ENCODE assay signal across 20 cellular contexts in genomic region chr14:88488897-88489296, GRCh38.
"Had no signal": no experiment of that assay in that cellular context is flagged by ENCODE, and none has a peak within 500 bp of the region (broad histone marks: within the 10 kb centered on the region; RNA-seq: fewer than 3 reads in every experiment).

No MANE protein-coding gene starts in this region.

- H3K36me3 ChIP-seq: colonic mucosa, pancreas had no signal

- H3K9me3 ChIP-seq: colonic mucosa, gastrocnemius medialis, pancreas, upper lobe of left lung had no signal

- H3K4me3 Mint-ChIP-seq: central memory CD8-positive, alpha-beta T cell; dendritic cell treated with granulocyte-macrophage colony-stimulating factor and Interleukin-4, amounts not matched to agents 40 ng/mL and 50 ng/mL, for 4 days; endodermal cell; memory B cell; natural killer cell; stimulated activated naive B cell treated with anti-CD40 and anti-IgM and Interleukin-4, amounts not matched to agents 10 μg/mL and 1 μg/mL and 100 μg/mL, for 72 hours; stimulated activated naive CD8-positive, alpha-beta T cell treated with anti-CD3 and anti-CD28 coated beads, Interleukin-15, Interleukin-2, amounts not matched to agents 100 ng/mL and 50 ng/mL, for 24 hours had no signal

- H3K27ac Mint-ChIP-seq: dendritic cell treated with granulocyte-macrophage colony-stimulating factor and Interleukin-4, amounts not matched to agents 40 ng/mL and 50 ng/mL, for 4 days; endodermal cell; memory B cell; natural killer cell; progenitor cell of endocrine pancreas; stimulated activated naive B cell treated with anti-CD40 and anti-IgM and Interleukin-4, amounts not matched to agents 10 μg/mL and 1 μg/mL and 100 μg/mL, for 72 hours; stimulated activated naive CD8-positive, alpha-beta T cell treated with anti-CD3 and anti-CD28 coated beads, Interleukin-15, Interleukin-2, amounts not matched to agents 100 ng/mL and 50 ng/mL, for 24 hours had no signal

- H3K4me3 ChIP-seq: colonic mucosa, gastrocnemius medialis, lung, pancreas, upper lobe of left lung had no signal

- H3K36me3 Mint-ChIP-seq: memory B cell; natural killer cell; stimulated activated naive B cell treated with anti-CD40 and anti-IgM and Interleukin-4, amounts not matched to agents 10 μg/mL and 1 μg/mL and 100 μg/mL, for 72 hours had no signal

- H3K4me1 ChIP-seq: colonic mucosa, gastrocnemius medialis, pancreas had no signal

- H3K27ac ChIP-seq: colonic mucosa, gastrocnemius medialis, pancreas had no signal

- ATAC-seq: gastrocnemius medialis; left lobe of liver; natural killer cell; pancreas; sciatic nerve; stimulated activated naive B cell treated with anti-CD40 and anti-IgM and Interleukin-4, amounts not matched to agents 10 μg/mL and 1 μg/mL and 100 μg/mL, for 72 hours had no signal

- DNase-seq: colonic mucosa; effector CD8-positive, alpha-beta T cell; endodermal cell; erythroblast; gastrocnemius medialis; head of caudate nucleus; kidney; natural killer cell; pancreas; stimulated activated naive B cell treated with anti-CD40 and anti-IgM and Interleukin-4, amounts not matched to agents 10 μg/mL and 1 μg/mL and 100 μg/mL, for 72 hours; upper lobe of left lung had no signal

- H3K4me1 Mint-ChIP-seq: central memory CD8-positive, alpha-beta T cell had no signal

- FAIRE-seq: kidney, pancreas, urothelium cell line had no signal

- H3K27me3 Mint-ChIP-seq: progenitor cell of endocrine pancreas had no signal

- H3K27me3 ChIP-seq: colonic mucosa, gastrocnemius medialis, pancreas, upper lobe of left lung had no signal

- H3K9me3 Mint-ChIP-seq: central memory CD8-positive, alpha-beta T cell; dendritic cell treated with granulocyte-macrophage colony-stimulating factor and Interleukin-4, amounts not matched to agents 40 ng/mL and 50 ng/mL, for 4 days; endodermal cell; memory B cell; natural killer cell; stimulated activated naive B cell treated with anti-CD40 and anti-IgM and Interleukin-4, amounts not matched to agents 10 μg/mL and 1 μg/mL and 100 μg/mL, for 72 hours; stimulated activated naive CD8-positive, alpha-beta T cell treated with anti-CD3 and anti-CD28 coated beads, Interleukin-15, Interleukin-2, amounts not matched to agents 100 ng/mL and 50 ng/mL, for 24 hours had no signal
